ENCODE assay signal across 8 cellular contexts in genomic region chr2:68908392-68908970, GRCh38. TPM values are rescaled to one million over a fixed set of nuclear protein-coding genes. Genes with fewer than 3 reads are reported as not detected.
DNase-seq lines count a peak whose midpoint lies in the region; ATAC-seq, FAIRE-seq and TF ChIP-seq lines count a peak whose summit lies in the region.

No MANE protein-coding gene starts in this region.

- H3K9ac ChIP-seq in astrocyte (ENCODE audit: low read length): peak overlapping the region; percentile 34

- peak overlapping the region; percentile 38 for H3K4me2 ChIP-seq in astrocyte (ENCODE audit: low read length)

- H4K20me1 ChIP-seq in astrocyte (ENCODE audit: insufficient read depth, low read length): no peaks in the 10 kb centered on the region

- DNase-seq in GM13977 (ENCODE audit: low spot score) (peak; percentile 72), NAMALWA (ENCODE audit: low spot score) (peak; percentile 96), T-helper 1 cell (peak; percentile 65 to 97 (median 75)), astrocyte (ENCODE audit: low read depth) (peak; percentile 94), kidney tubule cell (ENCODE audit: low spot score) (peak; percentile 97), NCI-H1092 (lab: John Stamatoyannopoulos, UW) (no peak)
- peak; percentile 63 to 85 for DNase-seq in stimulated activated CD8-positive, alpha-beta memory T cell treated with anti-CD3 and anti-CD28 coated beads, Interleukin-15, amount 100 ng/mL, for 4 hours (ENCODE audit: low read depth in 2 of 2)

- TF ChIP-seq CTCF in GM13977 (IDR thresholded peaks at IDR 0.05; ENCODE audit: extremely low read depth, insufficient read depth, missing control alignments) (no peak), astrocyte (IDR thresholded peaks at IDR 0.05; ENCODE audit: insufficient read depth, low read depth, low read length) (no peak)

- H3K79me2 ChIP-seq in astrocyte (ENCODE audit: insufficient read depth, low read length): no peaks in the 10 kb centered on the region

- no peak overlapping the region for H3K4me3 Mint-ChIP-seq in astrocyte (ENCODE audit: unreplicated experiment)

- no peaks in the 10 kb centered on the region for H3K27me3 ChIP-seq in astrocyte (ENCODE audit: insufficient read depth, low read length)

- H3K36me3 Mint-ChIP-seq in astrocyte (ENCODE audit: low read depth, unreplicated experiment): no peaks in the 10 kb centered on the region

- H3K36me3 ChIP-seq in astrocyte (ENCODE audit: insufficient read depth, low read length): no peaks in the 10 kb centered on the region

- H3K9me3 Mint-ChIP-seq in astrocyte (ENCODE audit: unreplicated experiment): peaks cover 3% of the 10 kb centered on the region

- H3K4me1 ChIP-seq in astrocyte (ENCODE audit: insufficient read depth, low read length): peaks cover 12% of the 10 kb centered on the region

- in situ Hi-C loops in GM13977 (cut with MboI; ENCODE audit: low pct_unique_long_range_greater_than_20kb, low sequenced_read_pairs, unreplicated experiment): loop anchor here (10.0 kb wide), 2 partner anchors 64 to 134 kb away; no protein-coding TSS in a partner anchor

- peak overlapping the region; percentile 59 for H3K27ac ChIP-seq in astrocyte (ENCODE audit: low read depth, low read length)

- no peak overlapping the region for H3K4me3 ChIP-seq in astrocyte (ENCODE audit: insufficient read depth, low read depth, low read length)

- peaks cover 10% of the 10 kb centered on the region for H3K4me1 Mint-ChIP-seq in astrocyte (ENCODE audit: low read depth, unreplicated experiment)

- no peak for FAIRE-seq in astrocyte (lab: Jason Lieb, UNC)

- no peaks in the 10 kb centered on the region for H3K27me3 Mint-ChIP-seq in astrocyte (ENCODE audit: low read depth, unreplicated experiment)

- no peaks in the 10 kb centered on the region for H3K9me3 ChIP-seq in astrocyte (ENCODE audit: insufficient read depth, low read depth, low read length)

- no peak overlapping the region for H3K27ac Mint-ChIP-seq in astrocyte (ENCODE audit: unreplicated experiment)

- peak overlapping the region; percentile 65 for H2AFZ ChIP-seq in astrocyte (ENCODE audit: low read depth, low read length)

- peak; percentile 94 for ATAC-seq in HG02623 (IDR thresholded peaks at IDR 0.05; ENCODE audit: unreplicated experiment)

RNA-seq across cellular contexts. Expression of gene BMP10, which starts 37.3 kb away (rescaled TPM):
- not detected in 2 replicates for total RNA-seq in astrocyte

RNA-seq across cellular contexts. Expression of gene GKN2, which starts 44.2 kb away (rescaled TPM):
- not detected in 2 replicates for total RNA-seq in astrocyte
